In genomic region chr1:209207126-209207700, GRCh38 we compare ENCODE assay signal across 11 cellular contexts.
DNase-seq lines count a peak whose midpoint lies in the region; ATAC-seq and TF ChIP-seq lines count a peak whose summit lies in the region.
"Had no signal": no experiment of that assay in that cellular context is flagged by ENCODE, and none has a peak within 500 bp of the region (broad histone marks: within the 10 kb centered on the region; RNA-seq: fewer than 3 reads in every experiment).

No MANE protein-coding gene starts in this region.

- intact Hi-C loops in breast epithelium (cut with DNase I; ENCODE audit: low total_unique reads) (no loop called here), mucosa of descending colon (cut with DNase I, micrococcal nuclease) (loop anchor here in 1 of 2 donors (5.0 kb wide), 1 partner anchor 555 kb away; no protein-coding TSS in a partner anchor)
- intact Hi-C loops in naive thymus-derived CD4-positive, alpha-beta T cell (cut with micrococcal nuclease): no loop called here

- TF ChIP-seq CTCF in AG10803 (conservative IDR thresholded peaks at IDR 0.05; ENCODE audit: low read length) (no peak), HFFc6 (IDR thresholded peaks at IDR 0.05) (no peak), breast epithelium (IDR thresholded peaks at IDR 0.05) (no peak), mucosa of descending colon (IDR thresholded peaks at IDR 0.05) (no peak)

- H3K4me1 Mint-ChIP-seq in HFFc6 (ENCODE audit: low read depth): peaks cover 27% of the 10 kb centered on the region
- peaks cover 0 to 9% (median 4%) of the 10 kb centered on the region in 7 donors for H3K4me1 Mint-ChIP-seq in naive thymus-derived CD4-positive, alpha-beta T cell
- H3K4me1 Mint-ChIP-seq: IgD-negative memory B cell had no signal

- H3K9me3 ChIP-seq in breast epithelium (no peaks in the 10 kb centered on the region), mucosa of descending colon (no peaks in the 10 kb centered on the region)
- no peaks in the 10 kb centered on the region for H3K9me3 ChIP-seq in naive thymus-derived CD4-positive, alpha-beta T cell (ENCODE audit: control insufficient read depth in 2 of 3, low read length in 3 of 3)

- no peaks in the 10 kb centered on the region for H3K36me3 Mint-ChIP-seq in HFFc6 (ENCODE audit: low read depth)
- no peaks in the 10 kb centered on the region for H3K36me3 Mint-ChIP-seq in naive thymus-derived CD4-positive, alpha-beta T cell
- H3K36me3 Mint-ChIP-seq: IgD-negative memory B cell had no signal

- H3K36me3 ChIP-seq in breast epithelium (no peaks in the 10 kb centered on the region), mucosa of descending colon (ENCODE audit: low read depth) (no peaks in the 10 kb centered on the region)
- H3K36me3 ChIP-seq in naive thymus-derived CD4-positive, alpha-beta T cell (ENCODE audit: control insufficient read depth in 2 of 3, insufficient read depth in 3 of 3, low read length in 3 of 3): no peaks in the 10 kb centered on the region

- H3K27ac Mint-ChIP-seq in HFFc6: peak overlapping the region; percentile 58
- no peak overlapping the region for H3K27ac Mint-ChIP-seq in naive thymus-derived CD4-positive, alpha-beta T cell
- H3K27ac Mint-ChIP-seq: IgD-negative memory B cell had no signal

- peak overlapping the region; percentile 91 for H3K4me3 Mint-ChIP-seq in HFFc6
- peak overlapping the region in 3 of 10 donors; percentile 21 to 58 (median 28) for H3K4me3 Mint-ChIP-seq in naive thymus-derived CD4-positive, alpha-beta T cell

- ATAC-seq in mucosa of descending colon (peak; percentile 16), HG02970 (IDR thresholded peaks at IDR 0.05; ENCODE audit: low FRiP score, unreplicated experiment) (no peak), HG02938 (IDR thresholded peaks at IDR 0.05; ENCODE audit: unreplicated experiment) (no peak)
- no peak for ATAC-seq in naive thymus-derived CD4-positive, alpha-beta T cell

- H3K4me3 ChIP-seq in AG10803 (ENCODE audit: low read length) (peak overlapping the region; percentile 50), breast epithelium (peak overlapping the region; percentile 8 to 52 (median 40)), mucosa of descending colon (no peak overlapping the region)
- no peak overlapping the region for H3K4me3 ChIP-seq in naive thymus-derived CD4-positive, alpha-beta T cell (ENCODE audit: low read length)

- H3K27ac ChIP-seq in breast epithelium: peak overlapping the region in 1 of 2 donors; percentile 45
- H3K27ac ChIP-seq in naive thymus-derived CD4-positive, alpha-beta T cell (ENCODE audit: low read depth, low read length): no peak overlapping the region

- CTCF ChIA-PET in naive thymus-derived CD4-positive, alpha-beta T cell (lab: Charles Lee): interaction anchor here (0.7 kb wide), 1 partner anchor 26 kb away, joined by 3 read pairs; no protein-coding TSS in a partner anchor

- POLR2A ChIA-PET in naive thymus-derived CD4-positive, alpha-beta T cell (lab: Charles Lee): no interaction called here

- peaks cover 0 to 9% of the 10 kb centered on the region in 2 donors for H3K27me3 ChIP-seq in breast epithelium
- H3K27me3 ChIP-seq in naive thymus-derived CD4-positive, alpha-beta T cell (ENCODE audit: control insufficient read depth in 2 of 2, insufficient read depth in 2 of 2, low read length in 2 of 2): peaks cover 0 to 5% of the 10 kb centered on the region in 2 donors

- H3K27me3 Mint-ChIP-seq in HFFc6 (ENCODE audit: insufficient read depth): peaks cover 6% of the 10 kb centered on the region
- H3K27me3 Mint-ChIP-seq in naive thymus-derived CD4-positive, alpha-beta T cell: peaks cover 54 to 69% (median 62%) of the 10 kb centered on the region in 5 donors

- no peaks in the 10 kb centered on the region for H3K9me3 Mint-ChIP-seq in HFFc6
- H3K9me3 Mint-ChIP-seq in naive thymus-derived CD4-positive, alpha-beta T cell: peaks cover 0 to 2% (median 0%) of the 10 kb centered on the region in 11 donors
- H3K9me3 Mint-ChIP-seq: IgD-negative memory B cell had no signal

- TF ChIP-seq POLR2A in breast epithelium (IDR thresholded peaks at IDR 0.05): no peak

- peaks cover 0 to 5% of the 10 kb centered on the region in 2 donors for H3K4me1 ChIP-seq in breast epithelium
- peaks cover 11% of the 10 kb centered on the region for H3K4me1 ChIP-seq in mucosa of descending colon (ENCODE audit: low read depth)
- H3K4me1 ChIP-seq in naive thymus-derived CD4-positive, alpha-beta T cell (ENCODE audit: control insufficient read depth in 2 of 2, insufficient read depth in 2 of 2, low read length in 2 of 2): no peaks in the 10 kb centered on the region

- peak; percentile 3 for DNase-seq in AG10803 (ENCODE audit: low read depth)
- no peak for DNase-seq in HFFc6
- DNase-seq in breast epithelium (ENCODE audit: low spot score in 2 of 2): no peak
- DNase-seq in mucosa of descending colon: no peak
- no peak for DNase-seq in naive thymus-derived CD4-positive, alpha-beta T cell
- DNase-seq in effector CD4-positive, alpha-beta T cell: no peak
- DNase-seq: activated CD4-positive, CD25-positive, alpha-beta regulatory T cell treated with anti-CD3 and anti-CD28 coated beads, Interleukin-2, amount 50 U/mL, for 72 hours; DND-41 had no signal

Comparison
In these comparisons a context has a peak if more than half of its experiments do, and no peak if none do; other contexts are left out.
1. H3K4me3 ChIP-seq: peak in AG10803 (single experiment) and breast epithelium (3 of 3); none in mucosa of descending colon (single experiment) and naive thymus-derived CD4-positive, alpha-beta T cell (single experiment).